ENCODE assay signal across 5 cellular contexts in genomic region chr12:79337891-79338290, GRCh38.
"Had no signal": no experiment of that assay in that cellular context is flagged by ENCODE, and none has a peak within 500 bp of the region (broad histone marks: within the 10 kb centered on the region; RNA-seq: fewer than 3 reads in every experiment).

No MANE protein-coding gene starts in this region.

- DNase-seq: H9, HFFc6, KBM-7 had no signal

- H3K4me1 Mint-ChIP-seq: IgD-negative memory B cell had no signal

- H3K27ac Mint-ChIP-seq: GM23338, H9, HFFc6, IgD-negative memory B cell had no signal

- H3K4me3 ChIP-seq: GM23338 had no signal

- H3K36me3 Mint-ChIP-seq: IgD-negative memory B cell had no signal

- H3K27me3 Mint-ChIP-seq: IgD-negative memory B cell had no signal

- H3K4me3 Mint-ChIP-seq: GM23338, H9, HFFc6, IgD-negative memory B cell had no signal
